Comparison of ENCODE assay signal across 37 cellular contexts in the genomic region with DNA sequence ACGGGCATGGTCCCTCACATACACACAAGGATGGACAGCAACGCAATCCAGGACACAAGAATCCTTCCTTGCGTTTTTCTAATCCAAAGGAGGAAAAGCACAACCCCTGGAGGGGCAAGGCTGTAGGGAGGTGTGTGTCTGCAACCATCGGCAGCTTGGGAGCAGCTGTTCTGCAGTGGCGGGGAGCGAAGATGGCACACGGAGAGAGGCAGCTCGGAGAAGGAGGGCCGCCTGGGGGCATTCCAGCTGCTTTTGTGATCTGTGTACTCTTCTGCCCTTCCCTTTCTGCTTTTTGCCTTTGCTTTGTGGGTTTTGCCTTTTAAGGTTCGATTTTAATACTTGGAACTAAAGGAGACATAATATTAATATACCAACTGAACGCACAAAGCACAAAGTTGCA.
"Had no signal": no experiment of that assay in that cellular context is flagged by ENCODE, and none has a peak within 500 bp of the region (broad histone marks: within the 10 kb centered on the region; RNA-seq: fewer than 3 reads in every experiment).

No MANE protein-coding gene starts in this region.

- H3K27ac Mint-ChIP-seq: activated CD4-positive, alpha-beta memory T cell treated with anti-CD3 and anti-CD28 coated beads, Interleukin-2, amount 10 ng/mL, durations not matched to agents 7 days and 5 days; activated CD4-positive, alpha-beta T cell treated with anti-CD3 and anti-CD28 coated beads for 36 hours; activated CD4-positive, alpha-beta T cell treated with anti-CD3 and anti-CD28 coated beads, Interleukin-2, amount 10 ng/mL, durations not matched to agents 7 days and 5 days; activated CD8-positive, alpha-beta memory T cell treated with anti-CD3 and anti-CD28 coated beads, Interleukin-2, amount 10 ng/mL, durations not matched to agents 7 days and 5 days; activated CD8-positive, alpha-beta T cell treated with anti-CD3 and anti-CD28 coated beads, Interleukin-2, amount 10 ng/mL, durations not matched to agents 7 days and 5 days; activated naive CD4-positive, alpha-beta T cell treated with anti-CD3 and anti-CD28 coated beads, Interleukin-2, amount 10 ng/mL, durations not matched to agents 7 days and 5 days; activated naive CD4-positive, alpha-beta T cell treated with anti-CD3 and anti-CD28 coated beads, Interleukin-2, amount 50 U/mL, for 24 hours; activated naive CD8-positive, alpha-beta T cell treated with anti-CD3 and anti-CD28 coated beads for 36 hours; activated T-cell treated with anti-CD3 and anti-CD28 coated beads, Interleukin-2, amount 50 U/mL, for 24 hours; activated T-helper 2 cell treated with anti-CD3 and anti-CD28 coated beads, Interferon-gamma antibody, Interleukin-2, Interleukin-4, amounts not matched to agents 10 μg/mL and 5 μg/mL and 100 μg/mL, durations not matched to agents 14 hours and 24 hours and 36 hours; T-helper 1 cell treated with Interleukin-12 subunit alpha and Interleukin-12 subunit beta and Interleukin-4 antibody, amounts not matched to agents 30 μg/mL and 1 μg/mL, for 36 hours; T-helper 2 cell treated with Interferon-gamma antibody and Interleukin-4, amounts not matched to agents 5 μg/mL and 100 μg/mL, for 36 hours; WTC11 had no signal

- FAIRE-seq: astrocyte, TTC549 had no signal

- H3K27me3 ChIP-seq: adrenal gland, body of pancreas, brain microvascular endothelial cell, breast epithelium had no signal

- H3K36me3 ChIP-seq: adrenal gland, brain microvascular endothelial cell, breast epithelium, WERI-Rb-1 had no signal

- H3K4me1 ChIP-seq: adrenal gland had no signal

- H3K4me3 ChIP-seq: adrenal gland, body of pancreas, breast epithelium had no signal

- H3K27ac ChIP-seq: adrenal gland, body of pancreas, brain microvascular endothelial cell, breast epithelium, WERI-Rb-1 had no signal

- H3K9me3 Mint-ChIP-seq: activated naive CD4-positive, alpha-beta T cell treated with anti-CD3 and anti-CD28 coated beads, Interleukin-2, amount 50 U/mL, for 24 hours had no signal

- ATAC-seq: activated CD4-positive, alpha-beta T cell treated with anti-CD3 and anti-CD28 coated beads for 36 hours; activated CD4-positive, CD25-positive, alpha-beta regulatory T cell treated with anti-CD3 and anti-CD28 coated beads, Interleukin-2, amount 50 U/mL, for 24 hours; activated CD8-positive, alpha-beta memory T cell treated with anti-CD3 and anti-CD28 coated beads, Interleukin-2, amount 10 ng/mL, durations not matched to agents 7 days and 5 days; activated CD8-positive, alpha-beta T cell treated with anti-CD3 and anti-CD28 coated beads, Interleukin-2, amount 10 ng/mL, durations not matched to agents 7 days and 5 days; body of pancreas; WTC11 had no signal

- DNase-seq: activated CD4-positive, alpha-beta memory T cell treated with anti-CD3 and anti-CD28 coated beads, Interleukin-2, amount 10 ng/mL, durations not matched to agents 7 days and 5 days; activated CD4-positive, alpha-beta T cell treated with anti-CD3 and anti-CD28 coated beads for 1 hour; activated CD4-positive, alpha-beta T cell treated with anti-CD3 and anti-CD28 coated beads for 36 hours; activated CD4-positive, alpha-beta T cell treated with anti-CD3 and anti-CD28 coated beads for 48 hours; activated CD4-positive, alpha-beta T cell treated with anti-CD3 and anti-CD28 coated beads, Interleukin-2, amount 10 ng/mL, durations not matched to agents 7 days and 5 days; activated CD4-positive, alpha-beta T cell treated with anti-CD3 and anti-CD28 coated beads, Interleukin-2, amount 50 U/mL, for 48 hours; activated CD4-positive, CD25-positive, alpha-beta regulatory T cell; activated CD8-positive, alpha-beta memory T cell treated with anti-CD3 and anti-CD28 coated beads for 24 hours; activated CD8-positive, alpha-beta memory T cell treated with anti-CD3 and anti-CD28 coated beads, Interleukin-2, amount 10 ng/mL, durations not matched to agents 7 days and 5 days; activated CD8-positive, alpha-beta memory T cell treated with anti-CD3 and anti-CD28 coated beads, Interleukin-2, amount 50 U/mL, for 48 hours; activated CD8-positive, alpha-beta T cell treated with anti-CD3 and anti-CD28 coated beads, Interleukin-2, amount 10 ng/mL, durations not matched to agents 7 days and 5 days; activated effector memory CD4-positive, alpha-beta T cell treated with Interleukin-2 at 50 U/mL for 16 hours; activated gamma-delta T cell; activated naive CD4-positive, alpha-beta T cell treated with anti-CD3 and anti-CD28 coated beads, Interleukin-2, amount 10 ng/mL, durations not matched to agents 7 days and 5 days; activated naive CD4-positive, alpha-beta T cell treated with Interleukin-2 at 50 U/mL for 16 hours; activated naive CD8-positive, alpha-beta T cell treated with anti-CD3 and anti-CD28 coated beads for 36 hours; activated T-cell treated with anti-CD3 and anti-CD28 coated beads, Interleukin-2, amount 50 U/mL, for 24 hours; activated T-cell treated with anti-CD3 and anti-CD28 coated beads, Interleukin-2, amount 50 U/mL, for 48 hours; adrenal gland; amniotic stem cell; aorta; body of pancreas; brain microvascular endothelial cell; central memory CD4-positive, alpha-beta T cell; T-helper 1 cell; T-helper 2 cell; T-helper 9 cell; WERI-Rb-1 had no signal

- H3K9me3 ChIP-seq: adrenal gland had no signal
